ENCODE assay signal across 14 cellular contexts in the genomic region with DNA sequence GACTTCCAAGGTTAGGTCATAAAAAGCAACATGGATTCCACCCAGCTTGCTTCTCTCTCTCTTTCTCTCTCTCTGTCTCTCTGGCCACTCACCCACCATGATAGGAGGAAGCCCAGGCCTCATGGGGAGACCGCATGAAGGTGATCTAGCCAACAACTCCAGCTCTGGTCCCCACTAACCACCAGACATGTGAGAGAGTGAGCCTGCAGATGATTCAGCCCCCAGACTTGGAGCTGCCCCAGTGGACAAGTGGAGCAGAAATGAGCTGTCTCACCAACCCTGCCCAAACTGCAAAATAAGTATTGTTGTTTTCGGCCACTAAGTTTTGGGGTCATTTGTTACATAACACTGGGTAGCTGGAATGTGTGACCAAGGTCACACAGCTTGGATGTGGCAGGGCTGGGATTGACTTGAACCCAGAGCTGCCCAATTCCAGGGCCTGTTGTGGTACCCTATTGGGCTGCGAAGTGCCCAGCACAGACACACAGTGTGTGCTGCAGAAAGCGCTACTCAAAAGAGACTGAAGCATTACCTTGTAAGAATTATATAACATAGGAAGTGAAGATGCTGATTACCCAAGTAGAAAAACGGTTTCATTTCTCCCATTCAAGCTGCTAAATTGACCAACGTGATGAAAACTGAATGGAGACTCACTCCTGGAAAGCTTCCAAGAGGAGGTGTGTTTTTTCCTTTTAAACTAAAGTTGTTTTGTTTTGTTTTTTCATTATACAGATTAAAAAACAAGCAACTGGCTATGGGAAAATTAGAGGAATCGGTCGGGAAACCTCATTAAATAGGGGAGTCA. TPM values are rescaled to one million over a fixed set of nuclear protein-coding genes. Genes with fewer than 3 reads are reported as not detected.
DNase-seq lines count a peak whose midpoint lies in the region; ATAC-seq, FAIRE-seq and TF ChIP-seq lines count a peak whose summit lies in the region.
"Had no signal": no experiment of that assay in that cellular context is flagged by ENCODE, and none has a peak within 500 bp of the region (broad histone marks: within the 10 kb centered on the region; RNA-seq: fewer than 3 reads in every experiment).

No MANE protein-coding gene starts in this region.

- POLR2A ChIA-PET in IMR-90 (lab: Charles Lee; ENCODE audit: unreplicated experiment): interaction anchor here (1.2 kb wide), 1 partner anchor 10 kb away, joined by 15 read pairs; no protein-coding TSS in a partner anchor

- H2AK5ac ChIP-seq in IMR-90 (ENCODE audit: low read depth, low read length): no peak overlapping the region

- no peak for TF ChIP-seq RAD21 in IMR-90 (IDR thresholded peaks at IDR 0.05; ENCODE audit: low read length)

- DNase-seq in EH (ENCODE audit: low read depth) (peak; percentile 31), IMR-90 (peak; percentile 64), astrocyte (ENCODE audit: low read depth) (peak; percentile 77), neural crest cell (ENCODE audit: low read depth, low spot score) (no peak), middle frontal gyrus (ENCODE audit: extremely low spot score, low spot score) (no peak), immature natural killer cell (no peak)
- DNase-seq in stimulated activated naive CD4-positive, alpha-beta T cell treated with Interleukin-2 at 50 U/mL for 16 hours (lab: John Stamatoyannopoulos, UW): no peak
- DNase-seq: activated T-cell treated with anti-CD3 and anti-CD28 coated beads, Interleukin-2, amount 50 U/mL, for 4 hours had no signal

- H3K36me3 ChIP-seq in IMR-90 (ENCODE audit: control insufficient read depth, insufficient read depth, low read length) (no peaks in the 10 kb centered on the region), astrocyte (ENCODE audit: insufficient read depth, low read length) (no peaks in the 10 kb centered on the region)
- H3K36me3 ChIP-seq: right atrium auricular region, thoracic aorta had no signal

- no peak overlapping the region for H2BK120ac ChIP-seq in IMR-90 (ENCODE audit: low read depth, low read length)

- H4K20me1 ChIP-seq in IMR-90 (ENCODE audit: insufficient read depth, low read length): peaks cover 5% of the 10 kb centered on the region
- peaks cover 5% of the 10 kb centered on the region for H4K20me1 ChIP-seq in astrocyte (ENCODE audit: insufficient read depth, low read length)

- BruUV-seq in IMR-90 (replicated peaks; lab: Mats Ljungman, UMichigan): no TSS peak

- no peak overlapping the region for H2BK20ac ChIP-seq in IMR-90 (ENCODE audit: low read depth, low read length)

- no peaks in the 10 kb centered on the region for H3K9me3 ChIP-seq in IMR-90 (ENCODE audit: control insufficient read depth, insufficient read depth, low read length)
- H3K9me3 ChIP-seq in astrocyte (ENCODE audit: insufficient read depth, low read depth, low read length): no peaks in the 10 kb centered on the region
- H3K9me3 ChIP-seq: right atrium auricular region, thoracic aorta had no signal

- intact Hi-C loops in IMR-90 (cut with micrococcal nuclease): loop anchor here (10.0 kb wide), 1 partner anchor 202 kb away; no protein-coding TSS in a partner anchor

- H3K4ac ChIP-seq in IMR-90 (ENCODE audit: low read depth, low read length): no peak overlapping the region

- H3K27me3 ChIP-seq in IMR-90 (ENCODE audit: control insufficient read depth, insufficient read depth, low read length) (no peaks in the 10 kb centered on the region), astrocyte (ENCODE audit: insufficient read depth, low read length) (no peaks in the 10 kb centered on the region)
- H3K27me3 ChIP-seq: right atrium auricular region had no signal

- H3K36me3 Mint-ChIP-seq in astrocyte (ENCODE audit: low read depth, unreplicated experiment) (no peaks in the 10 kb centered on the region), neural crest cell (ENCODE audit: low read depth) (no peaks in the 10 kb centered on the region), immature natural killer cell (peaks cover 0 to 3% (median 0%) of the 10 kb centered on the region in 3 donors)

- no peak overlapping the region for H3K18ac ChIP-seq in IMR-90 (ENCODE audit: low read depth, low read length)

- H3K56ac ChIP-seq in IMR-90 (ENCODE audit: extremely low read depth, insufficient read depth, low read length): no peak overlapping the region

- H2BK5ac ChIP-seq in IMR-90 (ENCODE audit: low read depth, low read length, poor library complexity, severe bottlenecking): no peak overlapping the region

- H3K9me3 Mint-ChIP-seq in astrocyte (ENCODE audit: unreplicated experiment) (peaks cover 2% of the 10 kb centered on the region), neural crest cell (no peaks in the 10 kb centered on the region), immature natural killer cell (no peaks in the 10 kb centered on the region)
- H3K9me3 Mint-ChIP-seq: activated T-cell treated with anti-CD3 and anti-CD28 coated beads, Interleukin-2, amount 50 U/mL, for 4 hours had no signal

- H3K27ac Mint-ChIP-seq in astrocyte (ENCODE audit: unreplicated experiment): no peak overlapping the region
- no peak overlapping the region for H3K27ac Mint-ChIP-seq in neural crest cell (ENCODE audit: unreplicated experiment)
- peak overlapping the region in 1 of 6 donors; percentile 21 for H3K27ac Mint-ChIP-seq in immature natural killer cell

- no peak overlapping the region for H2BK15ac ChIP-seq in IMR-90 (ENCODE audit: low read depth, low read length)

- CTCF ChIA-PET in IMR-90 (lab: Yijun Ruan, JAX): no interaction called here

- H3K14ac ChIP-seq in IMR-90 (replicated peaks; ENCODE audit: low read depth, low read length): no peak overlapping the region

- no peak overlapping the region for H3K23ac ChIP-seq in IMR-90 (ENCODE audit: low read depth, low read length)

- ATAC-seq in IMR-90 (ENCODE audit: low read depth): no peak
- ATAC-seq in HG03196 (IDR thresholded peaks at IDR 0.05; ENCODE audit: unreplicated experiment): no peak
- ATAC-seq: activated T-cell treated with anti-CD3 and anti-CD28 coated beads, Interleukin-2, amount 50 U/mL, for 4 hours; Right ventricle myocardium inferior had no signal

- no peak overlapping the region for H4K8ac ChIP-seq in IMR-90 (ENCODE audit: low read depth in 2 of 2, low read length in 2 of 2)

- no peak overlapping the region for H3K4me3 Mint-ChIP-seq in astrocyte (ENCODE audit: unreplicated experiment)
- H3K4me3 Mint-ChIP-seq in neural crest cell: peak overlapping the region; percentile 82
- peak overlapping the region in 2 of 5 donors; percentile 27 to 42 for H3K4me3 Mint-ChIP-seq in immature natural killer cell
- H3K4me3 Mint-ChIP-seq: activated T-cell treated with anti-CD3 and anti-CD28 coated beads, Interleukin-2, amount 50 U/mL, for 4 hours had no signal

- TF ChIP-seq CTCF in IMR-90 (conservative IDR thresholded peaks at IDR 0.05; ENCODE audit: low read depth, low read length): no peak
- TF ChIP-seq CTCF in astrocyte (IDR thresholded peaks at IDR 0.05; ENCODE audit: insufficient read depth, low read depth, low read length): no peak
- no peak for TF ChIP-seq CTCF in neural crest cell (conservative IDR thresholded peaks at IDR 0.05)

- no peak overlapping the region for H4K5ac ChIP-seq in IMR-90 (ENCODE audit: low read depth, low read length)

- peaks cover 8% of the 10 kb centered on the region for H3K27me3 Mint-ChIP-seq in astrocyte (ENCODE audit: low read depth, unreplicated experiment)
- peaks cover 19% of the 10 kb centered on the region for H3K27me3 Mint-ChIP-seq in neural crest cell (ENCODE audit: low read depth)
- H3K27me3 Mint-ChIP-seq in immature natural killer cell (ENCODE audit: low read depth in 3 of 3): peaks cover 2 to 7% (median 7%) of the 10 kb centered on the region in 3 donors

- no peak for TF ChIP-seq POLR2A in IMR-90 (IDR thresholded peaks at IDR 0.05; ENCODE audit: low read depth, low read length)

- no peak overlapping the region for H3K9ac ChIP-seq in IMR-90 (ENCODE audit: low read depth, low read length)
- H3K9ac ChIP-seq in astrocyte (ENCODE audit: low read length): no peak overlapping the region

- peak overlapping the region; percentile 0 for H2AK9ac ChIP-seq in IMR-90 (replicated peaks; ENCODE audit: low read depth, low read length, poor library complexity)

- peaks cover 13% of the 10 kb centered on the region for H3K79me2 ChIP-seq in astrocyte (ENCODE audit: insufficient read depth, low read length)

- H3K27ac ChIP-seq in IMR-90 (ENCODE audit: insufficient read depth, low read length) (no peak overlapping the region), astrocyte (ENCODE audit: low read depth, low read length) (no peak overlapping the region)
- H3K27ac ChIP-seq: right atrium auricular region, thoracic aorta had no signal

- no peak overlapping the region for H4K91ac ChIP-seq in IMR-90 (ENCODE audit: insufficient read depth, low read depth, low read length)

- no peak for FAIRE-seq in astrocyte (lab: Jason Lieb, UNC)
- FAIRE-seq: D721Med had no signal

- H3K4me1 ChIP-seq in IMR-90 (ENCODE audit: control insufficient read depth, insufficient read depth, low read length) (no peaks in the 10 kb centered on the region), astrocyte (ENCODE audit: insufficient read depth, low read length) (peaks cover 10% of the 10 kb centered on the region)

- dilution Hi-C loops in IMR-90 (cut with HindIII; ENCODE audit: low sequenced_read_pairs, unreplicated experiment): loop anchor here (10.0 kb wide), 1 partner anchor 62 kb away; no protein-coding TSS in a partner anchor

- peaks cover 0 to 3% of the 10 kb centered on the region in 2 experiments; a peak in 1 of 4 replicates for H3K79me1 ChIP-seq in IMR-90 (ENCODE audit: low read depth in 1 of 2, low read length in 2 of 2)

- H3K4me3 ChIP-seq in IMR-90 (ENCODE audit: insufficient read depth, low read depth, low read length): no peak overlapping the region
- H3K4me3 ChIP-seq in astrocyte (ENCODE audit: insufficient read depth, low read depth, low read length): no peak overlapping the region
- H3K4me3 ChIP-seq: right atrium auricular region, thoracic aorta had no signal

- in situ Hi-C loops in IMR-90 (cut with MboI; ENCODE audit: low sequenced_read_pairs): no loop called here

- H3K4me2 ChIP-seq in IMR-90 (ENCODE audit: low read depth, low read length): no peak overlapping the region
- H3K4me2 ChIP-seq in astrocyte (ENCODE audit: low read length): peak overlapping the region; percentile 34

- H3K9me1 ChIP-seq in IMR-90 (ENCODE audit: insufficient read depth, low read length): no peaks in the 10 kb centered on the region; the same call in 1 of the 2 replicates

- 33% methylated on average over 1 of the region's 8 CpGs; no CpG with 5 or more reads in 1 of the 2 experiments for WGBS in IMR-90 (ENCODE audit: extremely low coverage in 2 of 2, insufficient read length in 1 of 2), 2 experiments

- H2AFZ ChIP-seq in IMR-90 (replicated peaks; ENCODE audit: low read length, poor library complexity): peak overlapping the region; percentile 77
- H2AFZ ChIP-seq in astrocyte (ENCODE audit: low read depth, low read length): peak overlapping the region; percentile 1

- H3K4me1 Mint-ChIP-seq in astrocyte (ENCODE audit: low read depth, unreplicated experiment) (no peaks in the 10 kb centered on the region), neural crest cell (peaks cover 8% of the 10 kb centered on the region), immature natural killer cell (peaks cover 0 to 7% of the 10 kb centered on the region in 2 donors)

RNA-seq across cellular contexts. Expression of gene TLDC2, which starts 9.1 kb away (rescaled TPM):
- under 0.01 and 0.18 TPM in 2 replicates for total RNA-seq in IMR-90 (2012; rRNA removed)
- polyA plus RNA-seq in IMR-90 (2012; rRNA removed): 0.07 and 0.19 TPM in 2 replicates
- polyA plus RNA-seq in IMR-90 (2012; cell fraction: cytosol; rRNA removed): 0.05 and 0.08 TPM in 2 replicates
- polyA plus RNA-seq in IMR-90 (2012; cell fraction: nucleus; rRNA removed; ENCODE audit: low replicate concordance): 0.07 and 0.10 TPM in 2 replicates
- not detected in 2 replicates for total RNA-seq in astrocyte
- not detected in 2 replicates for total RNA-seq in neural crest cell
- polyA plus RNA-seq in immature natural killer cell: under 1 TPM in 2 of 3 donors, not detected in 1; 0.38 to 0.55 TPM
- total RNA-seq: activated T-cell treated with anti-CD3 and anti-CD28 coated beads, Interleukin-2, amount 50 U/mL, for 4 hours; LHCN-M2; Right ventricle myocardium inferior had no signal

Comparison
In these comparisons a context has a peak if more than half of its experiments do, and no peak if none do; other contexts are left out.
1. DNase-seq: peak in EH (single experiment), IMR-90 (single experiment) and astrocyte (single experiment); none in neural crest cell (single experiment), middle frontal gyrus (single experiment), immature natural killer cell (0 of 3) and stimulated activated naive CD4-positive, alpha-beta T cell treated with Interleukin-2 at 50 U/mL for 16 hours (single experiment).